In genomic region chr5:52922384-52922783, GRCh38 we compare ENCODE assay signal across 1 cellular context.
TF ChIP-seq lines count a peak whose summit lies in the region.

No MANE protein-coding gene starts in this region.

TF ChIP-seq in GM23338, 12 proteins besides CTCF, POLR2A, EP300 and RAD21 (continued from another document):
- TF ChIP-seq REST (IDR thresholded peaks at IDR 0.05; ENCODE audit: unreplicated experiment) = no peak
